In genomic region chr7:66281678-66282593, GRCh38 we compare ENCODE assay signal across 11 cellular contexts.
DNase-seq lines count a peak whose midpoint lies in the region; ATAC-seq, FAIRE-seq and TF ChIP-seq lines count a peak whose summit lies in the region.
"Had no signal": no experiment of that assay in that cellular context is flagged by ENCODE, and none has a peak within 500 bp of the region (broad histone marks: within the 10 kb centered on the region; RNA-seq: fewer than 3 reads in every experiment).

No MANE protein-coding gene starts in this region.

- H3K27ac Mint-ChIP-seq in Calu3 (ENCODE audit: unreplicated experiment), result no peak overlapping the region
- H3K27ac Mint-ChIP-seq: B cell; stimulated activated naive CD8-positive, alpha-beta T cell treated with anti-CD3 and anti-CD28 coated beads, Interleukin-15, Interleukin-2, amounts not matched to agents 100 ng/mL and 50 ng/mL, for 24 hours had no signal

- H3K79me2 ChIP-seq in K562 (ENCODE audit: control insufficient read depth, insufficient read depth, low read length), result no peaks in the 10 kb centered on the region

- peak overlapping the region; percentile 38 for H3K4me2 ChIP-seq in K562 (ENCODE audit: insufficient read depth, low read length)

- no TSS peak for BruUV-seq in K562 (replicated peaks; lab: Mats Ljungman, UMichigan)
- BruUV-seq in Calu3 (replicated peaks; lab: Mats Ljungman, UMichigan), result no TSS peak

- H3K27me3 ChIP-seq in K562 (ENCODE audit: control insufficient read depth in 2 of 2, insufficient read depth in 2 of 2, low read length in 2 of 2), result no peaks in the 10 kb centered on the region
- H3K27me3 ChIP-seq in vagina, result no peaks in the 10 kb centered on the region

- H3K9me3 ChIP-seq in K562 (replicated peaks; ENCODE audit: control insufficient read depth, insufficient read depth, low read depth, low read length) (no peaks in the 10 kb centered on the region), vagina (no peaks in the 10 kb centered on the region)

- ATAC-seq in K562, result peak; percentile 95
- ATAC-seq in HG02884 (IDR thresholded peaks at IDR 0.05; ENCODE audit: unreplicated experiment), result no peak

- TF ChIP-seq CTCF in K562 (IDR thresholded peaks at IDR 0.05 in 2 of 3, conservative IDR thresholded peaks at IDR 0.05 in 1 of 3; ENCODE audit: insufficient read depth in 2 of 3, low read depth in 1 of 3, low read length in 3 of 3) (no peak), vagina (IDR thresholded peaks at IDR 0.05) (no peak), Calu3 (IDR thresholded peaks at IDR 0.05; ENCODE audit: unreplicated experiment) (no peak)

- peaks cover 8% of the 10 kb centered on the region for H3K4me1 Mint-ChIP-seq in Calu3 (ENCODE audit: low read depth, unreplicated experiment)

- no peak overlapping the region for H3K9ac ChIP-seq in K562 (ENCODE audit: insufficient read depth in 1 of 2, low read depth in 2 of 2, low read length in 2 of 2)

- POLR2A ChIA-PET in K562 (lab: Yijun Ruan, JAX), result interaction anchor here (1.1 kb wide), 1 partner anchor 68 kb away, joined by 3 read pairs; no protein-coding TSS in a partner anchor

- DNase-seq in NCI-H2171 treated with DMSO at 0.1 percent for 48 hours (lab: John Stamatoyannopoulos, UW) (peak; percentile 29), NCI-H2171 (lab: John Stamatoyannopoulos, UW) (no peak), K562 (ENCODE audit: extremely low read depth in 1 of 4, low spot score in 3 of 4) (peak; percentile 25 to 65 (median 44)), kidney tubule cell (ENCODE audit: low spot score) (peak; percentile 94), vagina (ENCODE audit: extremely low spot score in 2 of 2) (no peak), Calu3 (no peak), NAMALWA (ENCODE audit: low spot score) (no peak)
- DNase-seq: NCI-H1417 had no signal

- peaks cover 0 to 13% of the 10 kb centered on the region in 2 experiments; a peak in 3 of 5 replicates for H3K4me1 ChIP-seq in K562 (replicated peaks in 1 of 2; ENCODE audit: control insufficient read depth in 2 of 2, insufficient read depth in 2 of 2, low read length in 2 of 2)
- H3K4me1 ChIP-seq in vagina, result peaks cover 31% of the 10 kb centered on the region

- H3K4me3 Mint-ChIP-seq in Calu3 (ENCODE audit: low read depth, unreplicated experiment), result no peak overlapping the region
- H3K4me3 Mint-ChIP-seq: B cell; stimulated activated naive CD8-positive, alpha-beta T cell treated with anti-CD3 and anti-CD28 coated beads, Interleukin-15, Interleukin-2, amounts not matched to agents 100 ng/mL and 50 ng/mL, for 24 hours had no signal

- no peaks in the 10 kb centered on the region for H3K27me3 Mint-ChIP-seq in Calu3 (ENCODE audit: unreplicated experiment)
- H3K27me3 Mint-ChIP-seq: B cell; stimulated activated naive CD8-positive, alpha-beta T cell treated with anti-CD3 and anti-CD28 coated beads, Interleukin-15, Interleukin-2, amounts not matched to agents 100 ng/mL and 50 ng/mL, for 24 hours had no signal

- CTCF ChIA-PET in K562 (lab: Yijun Ruan, JAX; ENCODE audit: low intra/inter-chr PET ratio) (no interaction called here), Calu3 (lab: Charles Lee) (no interaction called here)

- TF ChIP-seq POLR2A in K562 (conservative IDR thresholded peaks at IDR 0.05) (no peak), vagina (IDR thresholded peaks at IDR 0.05) (no peak)

- in situ Hi-C loops in K562 (cut with MboI), result no loop called here

- H3K9me3 Mint-ChIP-seq in Calu3 (ENCODE audit: low read depth, unreplicated experiment), result no peaks in the 10 kb centered on the region
- H3K9me3 Mint-ChIP-seq: stimulated activated naive CD8-positive, alpha-beta T cell treated with anti-CD3 and anti-CD28 coated beads, Interleukin-15, Interleukin-2, amounts not matched to agents 100 ng/mL and 50 ng/mL, for 24 hours had no signal

- peak overlapping the region; percentile 97 for H2AFZ ChIP-seq in K562 (ENCODE audit: low read depth, low read length)

- H3K4me3 ChIP-seq in K562 (no peak overlapping the region), vagina (no peak overlapping the region)

- H3K36me3 Mint-ChIP-seq in Calu3 (ENCODE audit: insufficient read depth, unreplicated experiment), result no peaks in the 10 kb centered on the region

- intact Hi-C loops in K562 (cut with micrococcal nuclease), result no loop called here
- intact Hi-C loops in vagina (cut with DNase I), result no loop called here
- intact Hi-C loops in Calu3 (cut with micrococcal nuclease; ENCODE audit: unreplicated experiment), result no loop called here

- peak overlapping the region; percentile 45; the same call in 2 of the 3 replicates for H3K27ac ChIP-seq in K562 (ENCODE audit: extremely low read depth, low read depth, low read length)
- H3K27ac ChIP-seq in vagina, result peak overlapping the region; percentile 72

- H4K20me1 ChIP-seq in K562 (replicated peaks; ENCODE audit: control insufficient read depth, insufficient read depth, low read length), result no peaks in the 10 kb centered on the region

- H3K36me3 ChIP-seq in K562 (ENCODE audit: control insufficient read depth, insufficient read depth, low read length) (no peaks in the 10 kb centered on the region), vagina (no peaks in the 10 kb centered on the region)

- no peak for TF ChIP-seq RAD21 in K562 (CRISPR knock-in tag; conservative IDR thresholded peaks at IDR 0.05 in 1 of 2, IDR thresholded peaks at IDR 0.05 in 1 of 2)

- WGBS in K562 (ENCODE audit: insufficient coverage, low coverage, missing lambda C conversion rate), result 17% methylated on average over 8 of the region's 8 CpGs

- TF ChIP-seq EP300 in K562 (IDR thresholded peaks at IDR 0.05; ENCODE audit: low read length), result peak; percentile 55; the same call in 1 of the 2 replicates

- no peaks in the 10 kb centered on the region for H3K9me1 ChIP-seq in K562 (ENCODE audit: control insufficient read depth, insufficient read depth, low read length)

- FAIRE-seq in K562 (lab: Jason Lieb, UNC), result peak; percentile 79

TF ChIP-seq in K562, 482 proteins besides CTCF, POLR2A, EP300 and RAD21 (continues in another document):
- TF ChIP-seq NBN (IDR thresholded peaks at IDR 0.05; ENCODE audit: low read depth) (no peak), NFXL1 (CRISPR knock-in tag; IDR thresholded peaks at IDR 0.05) (no peak), RBFOX2 (IDR thresholded peaks at IDR 0.05; ENCODE audit: low read depth, low read length) (no peak), ARNT (IDR thresholded peaks at IDR 0.05) (no peak), ZFP91 (CRISPR knock-in tag; IDR thresholded peaks at IDR 0.05) (no peak), ZBTB26 (CRISPR knock-in tag; IDR thresholded peaks at IDR 0.05) (peak; percentile 47; the same call in 1 of the 2 replicates), L3MBTL2 (IDR thresholded peaks at IDR 0.05) (peak; percentile 78), CCAR2 (IDR thresholded peaks at IDR 0.05; ENCODE audit: low read depth, low read length) (no peak), NR0B1 (IDR thresholded peaks at IDR 0.05; ENCODE audit: partially characterized antibody) (no peak), CREM (IDR thresholded peaks at IDR 0.05; ENCODE audit: low read depth) (no peak), ZFPM2 (CRISPR knock-in tag; IDR thresholded peaks at IDR 0.05) (no peak)
- TF ChIP-seq, protein P1, sequence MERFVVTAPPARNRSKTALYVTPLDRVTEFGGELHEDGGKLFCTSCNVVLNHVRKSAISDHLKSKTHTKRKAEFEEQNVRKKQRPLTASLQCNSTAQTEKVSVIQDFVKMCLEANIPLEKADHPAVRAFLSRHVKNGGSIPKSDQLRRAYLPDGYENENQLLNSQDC (CRISPR knock-in tag; IDR thresholded peaks at IDR 0.05), result no peak

Comparison
In these comparisons a context has a peak if more than half of its experiments do, and no peak if none do; other contexts are left out.
1. DNase-seq: peak in NCI-H2171 treated with DMSO at 0.1 percent for 48 hours (single experiment), K562 (4 of 4) and kidney tubule cell (single experiment); none in NCI-H2171 (single experiment), vagina (0 of 2), Calu3 (single experiment) and NAMALWA (single experiment).